Comparison of ENCODE assay signal across 18 cellular contexts in the genomic region with DNA sequence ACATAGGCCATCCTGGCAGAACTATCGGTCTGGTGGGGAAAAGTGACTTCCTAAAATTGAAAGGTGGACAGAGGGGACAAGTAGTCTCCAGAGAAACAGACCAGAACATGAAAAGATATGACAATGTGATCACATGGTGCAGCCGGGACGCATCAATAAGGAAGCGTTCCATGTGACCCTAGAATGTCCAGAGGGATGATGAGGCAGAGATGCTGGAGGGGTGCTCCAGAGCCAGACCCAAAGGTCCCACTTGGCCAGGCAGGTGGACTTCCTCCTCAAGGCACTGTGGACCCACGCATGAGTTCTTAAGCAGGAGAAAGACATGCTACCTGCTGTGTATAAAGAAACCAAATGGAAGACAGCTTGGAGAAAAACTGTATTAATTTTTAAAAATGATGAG.
"Had no signal": no experiment of that assay in that cellular context is flagged by ENCODE, and none has a peak within 500 bp of the region (broad histone marks: within the 10 kb centered on the region; RNA-seq: fewer than 3 reads in every experiment).

No MANE protein-coding gene starts in this region.

- H3K27ac Mint-ChIP-seq: memory B cell; natural killer cell treated with Interleukin-12 subunit alpha and Interleukin-12 subunit beta and Interleukin-15 and Interleukin-18, amount 100 ng/mL, for 72 hours; type B pancreatic cell had no signal

- H3K4me1 ChIP-seq: foreskin keratinocyte, lower lobe of right lung, psoas muscle had no signal

- H3K27me3 Mint-ChIP-seq: memory B cell; natural killer cell treated with Interleukin-12 subunit alpha and Interleukin-12 subunit beta and Interleukin-15 and Interleukin-18, amount 100 ng/mL, for 72 hours; type B pancreatic cell had no signal

- H3K27me3 ChIP-seq: foreskin keratinocyte, thyroid gland had no signal

- H3K36me3 Mint-ChIP-seq: memory B cell; natural killer cell treated with Interleukin-12 subunit alpha and Interleukin-12 subunit beta and Interleukin-15 and Interleukin-18, amount 100 ng/mL, for 72 hours had no signal

- H2AFZ ChIP-seq: parathyroid adenoma had no signal

- H3K4me3 ChIP-seq: lower lobe of right lung, psoas muscle, thyroid gland had no signal

- ATAC-seq: foreskin keratinocyte; lower lobe of right lung; natural killer cell treated with Interleukin-12 subunit alpha and Interleukin-12 subunit beta and Interleukin-15 and Interleukin-18, amount 100 ng/mL, for 72 hours; psoas muscle had no signal

- H3K9me3 Mint-ChIP-seq: memory B cell, type B pancreatic cell had no signal

- H3K9ac ChIP-seq: parathyroid adenoma had no signal

- H3K4me3 Mint-ChIP-seq: memory B cell; natural killer cell treated with Interleukin-12 subunit alpha and Interleukin-12 subunit beta and Interleukin-15 and Interleukin-18, amount 100 ng/mL, for 72 hours; type B pancreatic cell had no signal

- H3K36me3 ChIP-seq: lower lobe of right lung, thyroid gland had no signal

- H3K4me1 Mint-ChIP-seq: memory B cell had no signal

- H3K27ac ChIP-seq: foreskin keratinocyte, lower lobe of right lung, parathyroid adenoma, psoas muscle, thyroid gland had no signal

- DNase-seq: cerebellar nuclear complex; dermis blood vessel endothelial cell; erythroblast; foreskin keratinocyte; hippocampal formation; kidney glomerular epithelial cell; lower lobe of right lung; midbrain; psoas muscle; retina; small intestine; stimulated activated CD4-positive, alpha-beta T cell treated with anti-CD3 and anti-CD28 coated beads, Interleukin-2, amount 100 ng/mL, for 48 hours; stimulated activated naive CD4-positive, alpha-beta T cell treated with Interleukin-2 at 50 U/mL for 16 hours; thyroid gland had no signal

- H3K9me3 ChIP-seq: lower lobe of right lung, psoas muscle, thyroid gland had no signal
